In genomic region chr6:11798096-11798495, GRCh38 we compare ENCODE assay signal across 15 cellular contexts. TPM values are rescaled to one million over a fixed set of nuclear protein-coding genes. Genes with fewer than 3 reads are reported as not detected.
"Had no signal": no experiment of that assay in that cellular context is flagged by ENCODE, and none has a peak within 500 bp of the region (broad histone marks: within the 10 kb centered on the region; RNA-seq: fewer than 3 reads in every experiment).

No MANE protein-coding gene starts in this region.

- H3K9ac ChIP-seq: neural progenitor cell, parathyroid adenoma had no signal

- H3K27me3 ChIP-seq: neural progenitor cell, tibial artery had no signal

- H3K4me1 ChIP-seq: neural progenitor cell, parathyroid adenoma had no signal

- H3K27ac ChIP-seq: neural progenitor cell, parathyroid adenoma, tibial artery, VCaP had no signal

- H3K4me3 ChIP-seq: lung, neural progenitor cell, skin epidermis, tibial artery had no signal

- H3K9me3 ChIP-seq: tibial artery had no signal

- ATAC-seq: activated T-cell treated with anti-CD3 and anti-CD28 coated beads, Interleukin-2, amount 50 U/mL, for 72 hours; left colon; stimulated activated memory B cell treated with anti-CD40 and anti-IgM and Interleukin-4, amounts not matched to agents 10 μg/mL and 1 μg/mL and 100 μg/mL, for 72 hours had no signal

- H3K79me2 ChIP-seq: parathyroid adenoma had no signal

- H3K4me2 ChIP-seq: neural progenitor cell had no signal

- H2AFZ ChIP-seq: neural progenitor cell, parathyroid adenoma had no signal

- DNase-seq: activated CD4-positive, alpha-beta memory T cell treated with anti-CD3 and anti-CD28 coated beads for 36 hours; activated naive CD8-positive, alpha-beta T cell treated with anti-CD3 and anti-CD28 coated beads, Interleukin-2, amount 10 ng/mL, durations not matched to agents 7 days and 5 days; activated T-cell treated with anti-CD3 and anti-CD28 coated beads, Interleukin-2, amount 50 U/mL, for 72 hours; glutamatergic neuron; left colon; midbrain; T1000; tibial artery had no signal

- H3K36me3 ChIP-seq: neural progenitor cell, tibial artery had no signal

RNA-seq across cellular contexts. Expression of gene ADTRP, which starts 19.5 kb away (rescaled TPM):
- total RNA-seq: cardiac septum had no signal
